Comparison of ENCODE assay signal across 15 cellular contexts in genomic region chr11:76119779-76120178, GRCh38.
DNase-seq lines count a peak whose midpoint lies in the region; ATAC-seq and TF ChIP-seq lines count a peak whose summit lies in the region.
"Had no signal": no experiment of that assay in that cellular context is flagged by ENCODE, and none has a peak within 500 bp of the region (broad histone marks: within the 10 kb centered on the region; RNA-seq: fewer than 3 reads in every experiment).

No MANE protein-coding gene starts in this region.

- no peak overlapping the region for H2BK120ac ChIP-seq in mesenchymal stem cell (ENCODE audit: low read depth, low read length)

- DNase-seq in Right ventricle myocardium superior (no peak), right atrium auricular region (ENCODE audit: low spot score) (no peak), cardiac muscle cell (ENCODE audit: low read depth in 1 of 2, low spot score in 1 of 2) (no peak), mesenchymal stem cell (peak; percentile 14), upper lobe of right lung (no peak), inferior parietal cortex (ENCODE audit: extremely low spot score) (no peak), NCI-H128 (lab: John Stamatoyannopoulos, UW; ENCODE audit: unreplicated experiment) (no peak), COR-L47 (lab: John Stamatoyannopoulos, UW) (no peak)
- DNase-seq: activated CD4-positive, alpha-beta memory T cell treated with anti-CD3 and anti-CD28 coated beads, Interleukin-2, amount 10 ng/mL, durations not matched to agents 7 days and 5 days; cerebellar nuclear complex; Kasumi-1; NCI-H1105; RPMI8226; stimulated activated naive CD8-positive, alpha-beta T cell treated with anti-CD3 and anti-CD28 coated beads, Interleukin-15, Interleukin-2, amounts not matched to agents 100 U/mL and 50 U/mL, for 24 hours; SW 1271 had no signal

- no peak overlapping the region for H2BK15ac ChIP-seq in mesenchymal stem cell (ENCODE audit: low read depth, poor library complexity, severe bottlenecking)

- H3K14ac ChIP-seq in mesenchymal stem cell (ENCODE audit: low read length in 2 of 2), result no peak overlapping the region

- H3K4me1 ChIP-seq in right atrium auricular region, result peaks cover 0 to 37% of the 10 kb centered on the region in 2 donors
- peaks cover 70% of the 10 kb centered on the region for H3K4me1 ChIP-seq in cardiac muscle cell (ENCODE audit: low read depth)
- no peaks in the 10 kb centered on the region for H3K4me1 ChIP-seq in mesenchymal stem cell (ENCODE audit: control insufficient read depth, insufficient read depth, low read depth, low read length)
- H3K4me1 ChIP-seq in upper lobe of right lung, result peaks cover 50% of the 10 kb centered on the region

- H3K23ac ChIP-seq in mesenchymal stem cell (ENCODE audit: low read length in 2 of 2), result no peak overlapping the region

- no peak for TF ChIP-seq CTCF in right atrium auricular region (IDR thresholded peaks at IDR 0.05)
- TF ChIP-seq CTCF in cardiac muscle cell (IDR thresholded peaks at IDR 0.05; ENCODE audit: low read depth, low read length), result no peak
- no peak for TF ChIP-seq CTCF in upper lobe of right lung (IDR thresholded peaks at IDR 0.05)

- ATAC-seq in Right ventricle myocardium superior (ENCODE audit: poor library complexity) (peak; percentile 60), upper lobe of right lung (peak; percentile 53)
- ATAC-seq: stimulated activated naive CD8-positive, alpha-beta T cell treated with anti-CD3 and anti-CD28 coated beads, Interleukin-15, Interleukin-2, amounts not matched to agents 100 U/mL and 50 U/mL, for 24 hours had no signal

- H2BK5ac ChIP-seq in mesenchymal stem cell (ENCODE audit: low read depth, low read length, poor library complexity, severe bottlenecking), result no peak overlapping the region

- no peak overlapping the region for H2AK5ac ChIP-seq in mesenchymal stem cell (ENCODE audit: low read length, severe bottlenecking)

- intact Hi-C loops in Right ventricle myocardium superior (cut with DNase I), result no loop called here
- intact Hi-C loops in upper lobe of right lung (cut with DNase I), result no loop called here

- peaks cover 5% of the 10 kb centered on the region for H3K79me1 ChIP-seq in mesenchymal stem cell (replicated peaks; ENCODE audit: low read length, poor library complexity, severe bottlenecking)

- peaks cover 6% of the 10 kb centered on the region for H3K36me3 ChIP-seq in right atrium auricular region
- H3K36me3 ChIP-seq in cardiac muscle cell, result no peaks in the 10 kb centered on the region
- H3K36me3 ChIP-seq in mesenchymal stem cell (ENCODE audit: control insufficient read depth in 1 of 2, insufficient read depth in 2 of 2, low read depth in 1 of 2, low read length in 2 of 2), result peaks cover 7 to 22% of the 10 kb centered on the region in 2 experiments
- H3K36me3 ChIP-seq in upper lobe of right lung, result peaks cover 8% of the 10 kb centered on the region

- no peak overlapping the region for H3K4me3 ChIP-seq in right atrium auricular region
- H3K4me3 ChIP-seq in cardiac muscle cell, result no peak overlapping the region
- H3K4me3 ChIP-seq in mesenchymal stem cell (ENCODE audit: insufficient read depth in 1 of 2, low read depth in 1 of 2, low read length in 2 of 2), result no peak overlapping the region
- H3K4me3 ChIP-seq in upper lobe of right lung, result no peak overlapping the region

- no peak overlapping the region for H2BK12ac ChIP-seq in mesenchymal stem cell (ENCODE audit: low read length in 2 of 2)

- H4K91ac ChIP-seq in mesenchymal stem cell (ENCODE audit: low read length), result no peak overlapping the region

- WGBS in mesenchymal stem cell, result no CpG with 5 or more reads among the region's 4 CpGs

- no peak overlapping the region for H3K18ac ChIP-seq in mesenchymal stem cell (ENCODE audit: low read depth in 1 of 2, low read length in 2 of 2)

- H3K4me2 ChIP-seq in mesenchymal stem cell (ENCODE audit: low read length, poor library complexity, severe bottlenecking), result no peak overlapping the region

- H3K9ac ChIP-seq in mesenchymal stem cell (ENCODE audit: low read length), result no peak overlapping the region

- H3K27me3 ChIP-seq in right atrium auricular region (no peaks in the 10 kb centered on the region), cardiac muscle cell (no peaks in the 10 kb centered on the region), mesenchymal stem cell (ENCODE audit: control insufficient read depth in 1 of 2, insufficient read depth in 1 of 2, low read length in 2 of 2) (no peaks in the 10 kb centered on the region), upper lobe of right lung (no peaks in the 10 kb centered on the region)

- H4K8ac ChIP-seq in mesenchymal stem cell (ENCODE audit: low read length), result no peak overlapping the region

- H3K4ac ChIP-seq in mesenchymal stem cell (ENCODE audit: low read depth in 1 of 2, low read length in 2 of 2), result no peak overlapping the region

- peak overlapping the region in 1 of 2 donors; percentile 51 for H3K27ac ChIP-seq in right atrium auricular region
- peak overlapping the region; percentile 52 for H3K27ac ChIP-seq in cardiac muscle cell
- H3K27ac ChIP-seq in mesenchymal stem cell (ENCODE audit: low read length, poor library complexity, severe bottlenecking), result no peak overlapping the region
- H3K27ac ChIP-seq in upper lobe of right lung, result peak overlapping the region; percentile 58

- H2AFZ ChIP-seq in mesenchymal stem cell (ENCODE audit: low read depth, low read length), result no peak overlapping the region

- no peaks in the 10 kb centered on the region for H3K9me3 ChIP-seq in right atrium auricular region
- no peaks in the 10 kb centered on the region for H3K9me3 ChIP-seq in cardiac muscle cell (ENCODE audit: low read depth)
- H3K9me3 ChIP-seq in mesenchymal stem cell (ENCODE audit: control insufficient read depth, low read length), result no peaks in the 10 kb centered on the region
- no peaks in the 10 kb centered on the region for H3K9me3 ChIP-seq in upper lobe of right lung
